Comparison of ENCODE assay signal across 8 cellular contexts in genomic region chr1:54052934-54053744, GRCh38.
DNase-seq lines count a peak whose midpoint lies in the region; ATAC-seq and TF ChIP-seq lines count a peak whose summit lies in the region.

Gene TCEANC2 (plus strand): TSS chr1:54053608. CDS start chr1:54054423, 815 bp downstream.
A gene with protein sequence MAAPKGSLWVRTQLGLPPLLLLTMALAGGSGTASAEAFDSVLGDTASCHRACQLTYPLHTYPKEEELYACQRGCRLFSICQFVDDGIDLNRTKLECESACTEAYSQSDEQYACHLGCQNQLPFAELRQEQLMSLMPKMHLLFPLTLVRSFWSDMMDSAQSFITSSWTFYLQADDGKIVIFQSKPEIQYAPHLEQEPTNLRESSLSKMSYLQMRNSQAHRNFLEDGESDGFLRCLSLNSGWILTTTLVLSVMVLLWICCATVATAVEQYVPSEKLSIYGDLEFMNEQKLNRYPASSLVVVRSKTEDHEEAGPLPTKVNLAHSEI (minus strand): TSS chr1:54053204. CDS start chr1:54053188, 16 bp downstream.

- peak; percentile 97 for DNase-seq in AG08395 (ENCODE audit: low spot score)
- peak; percentile 99 for DNase-seq in NCI-H2227 treated with DMSO at 0.1 percent for 48 hours (lab: John Stamatoyannopoulos, UW)
- DNase-seq in cardiac fibroblast (ENCODE audit: low read depth in 2 of 2), result peak; percentile 99
- DNase-seq in iPS-NIHi7 (ENCODE audit: extremely low spot score), result peak; percentile 97
- DNase-seq in smooth muscle cell of the brain vasculature (ENCODE audit: low read depth, low spot score), result peak; percentile 99

- ATAC-seq in GM18909 (IDR thresholded peaks at IDR 0.05; ENCODE audit: poor library complexity, unreplicated experiment) (peak; percentile 94), HG03159 (IDR thresholded peaks at IDR 0.05; ENCODE audit: unreplicated experiment) (peak; percentile 91)

- TF ChIP-seq CTCF in WI38 (IDR thresholded peaks at IDR 0.05; ENCODE audit: low read depth, low read length) (no peak), cardiac fibroblast (IDR thresholded peaks at IDR 0.05; ENCODE audit: low read depth, low read length) (no peak)

- H3K4me3 ChIP-seq in WI38 (ENCODE audit: low read depth, low read length), result peak within 1 kb of the TSS; percentile 99
- peak within 1 kb of the TSS; percentile 88 to 98 for H3K4me3 ChIP-seq in cardiac fibroblast (replicated peaks in 1 of 2; ENCODE audit: low read depth in 2 of 2, low read length in 2 of 2)

Comparison
In these comparisons a context has a peak if more than half of its experiments do, and no peak if none do; other contexts are left out.
1. Peak in every context shown above with its lines: DNase-seq, ATAC-seq and H3K4me3 ChIP-seq.